Comparison of ENCODE assay signal across 29 cellular contexts in genomic region chr1:71577451-71578131, GRCh38.
"Had no signal": no experiment of that assay in that cellular context is flagged by ENCODE, and none has a peak within 500 bp of the region (broad histone marks: within the 10 kb centered on the region; RNA-seq: fewer than 3 reads in every experiment).

No MANE protein-coding gene starts in this region.

- ATAC-seq: activated CD4-positive, alpha-beta T cell treated with anti-CD3 and anti-CD28 coated beads for 36 hours; activated CD8-positive, alpha-beta memory T cell treated with anti-CD3 and anti-CD28 coated beads, Interleukin-2, amount 10 ng/mL, durations not matched to agents 7 days and 5 days; activated CD8-positive, alpha-beta T cell treated with anti-CD3 and anti-CD28 coated beads, Interleukin-2, amount 10 ng/mL, durations not matched to agents 7 days and 5 days; activated naive CD4-positive, alpha-beta T cell treated with anti-CD3 and anti-CD28 coated beads, Interleukin-2, amount 50 U/mL, for 72 hours; effector memory CD8-positive, alpha-beta T cell; foreskin keratinocyte; gastroesophageal sphincter; heart right ventricle had no signal

- H3K27ac ChIP-seq: brain microvascular endothelial cell, esophagus muscularis mucosa, foreskin keratinocyte, gastroesophageal sphincter, heart right ventricle, hepatocyte had no signal

- H3K27me3 ChIP-seq: brain microvascular endothelial cell, esophagus muscularis mucosa, foreskin keratinocyte, gastroesophageal sphincter, heart right ventricle, hepatocyte had no signal

- H3K4me1 ChIP-seq: esophagus muscularis mucosa, foreskin keratinocyte, gastroesophageal sphincter, heart right ventricle had no signal

- H3K9me3 ChIP-seq: esophagus muscularis mucosa, gastroesophageal sphincter, heart right ventricle had no signal

- H3K4me2 ChIP-seq: hepatocyte had no signal

- H3K79me2 ChIP-seq: hepatocyte had no signal

- H3K4me3 ChIP-seq: esophagus muscularis mucosa, gastroesophageal sphincter, heart right ventricle, hepatocyte had no signal

- DNase-seq: activated CD4-positive, alpha-beta memory T cell treated with anti-CD3 and anti-CD28 coated beads for 36 hours; activated CD4-positive, alpha-beta T cell treated with anti-CD3 and anti-CD28 coated beads for 36 hours; activated CD4-positive, alpha-beta T cell treated with anti-CD3 and anti-CD28 coated beads, Interleukin-2, amount 10 ng/mL, durations not matched to agents 24 days and 14 days; activated CD4-positive, CD25-positive, alpha-beta regulatory T cell; activated CD4-positive, CD25-positive, alpha-beta regulatory T cell treated with anti-CD3 and anti-CD28 coated beads, Interleukin-2, amount 50 U/mL, for 72 hours; activated CD8-positive, alpha-beta memory T cell treated with anti-CD3 and anti-CD28 coated beads, Interleukin-2, amount 10 ng/mL, durations not matched to agents 7 days and 5 days; activated CD8-positive, alpha-beta memory T cell treated with anti-CD3 and anti-CD28 coated beads, Interleukin-2, amount 50 U/mL, for 4 hours; activated CD8-positive, alpha-beta T cell treated with anti-CD3 and anti-CD28 coated beads, Interleukin-2, amount 10 ng/mL, durations not matched to agents 7 days and 5 days; activated gamma-delta T cell; activated naive CD4-positive, alpha-beta T cell; activated naive CD4-positive, alpha-beta T cell treated with anti-CD3 and anti-CD28 coated beads, Interleukin-2, amount 10 ng/mL, durations not matched to agents 7 days and 5 days; activated naive CD8-positive, alpha-beta T cell treated with anti-CD3 and anti-CD28 coated beads, Interleukin-2, amount 10 ng/mL, durations not matched to agents 7 days and 5 days; activated T-cell treated with anti-CD3 and anti-CD28 coated beads, Interleukin-2, amount 50 U/mL, for 1 hour; activated T-cell treated with anti-CD3 and anti-CD28 coated beads, Interleukin-2, amount 50 U/mL, for 48 hours; amniotic stem cell; anterior cingulate cortex; brain microvascular endothelial cell; cortex of kidney; dermis blood vessel endothelial cell; effector CD4-positive, alpha-beta T cell; effector memory CD8-positive, alpha-beta T cell; erythroblast; foreskin keratinocyte; heart right ventricle; T-helper 2 cell had no signal

- H2AFZ ChIP-seq: hepatocyte had no signal

- H3K36me3 ChIP-seq: brain microvascular endothelial cell, esophagus muscularis mucosa, gastroesophageal sphincter, heart right ventricle had no signal
